Comparison of ENCODE assay signal across 21 cellular contexts in genomic region chr11:105367129-105367528, GRCh38.
DNase-seq lines count a peak whose midpoint lies in the region; ATAC-seq, FAIRE-seq and TF ChIP-seq lines count a peak whose summit lies in the region.
"Had no signal": no experiment of that assay in that cellular context is flagged by ENCODE, and none has a peak within 500 bp of the region (broad histone marks: within the 10 kb centered on the region; RNA-seq: fewer than 3 reads in every experiment).

No MANE protein-coding gene starts in this region.

- no peak overlapping the region for H2AFZ ChIP-seq in PC-3 (ENCODE audit: low read length)

- no peaks in the 10 kb centered on the region for H3K9me2 ChIP-seq in PC-3 (replicated peaks; ENCODE audit: low read length)

- no peak for TF ChIP-seq CTCF in PC-3 (conservative IDR thresholded peaks at IDR 0.05; ENCODE audit: low read depth, low read length)
- TF ChIP-seq CTCF in bronchial epithelial cell (IDR thresholded peaks at IDR 0.05; ENCODE audit: insufficient read depth, low read length, severe bottlenecking), result no peak
- no peak for TF ChIP-seq CTCF in foreskin keratinocyte (conservative IDR thresholded peaks at IDR 0.05)

- H3K4me3 ChIP-seq in PC-3 (ENCODE audit: low read length), result no peak overlapping the region
- H3K4me3 ChIP-seq in bronchial epithelial cell (ENCODE audit: low read depth, low read length), result no peak overlapping the region
- no peak overlapping the region for H3K4me3 ChIP-seq in aorta (ENCODE audit: low read length in 2 of 2)
- H3K4me3 ChIP-seq: BLaER1 treated with 17β-estradiol and CSF1 and Interleukin-3, amounts not matched to agents 10 nM and 100 nM had no signal

- no TSS peak for BruUV-seq in PC-3 (replicated peaks; lab: Mats Ljungman, UMichigan)

- no peak overlapping the region for H3K9ac ChIP-seq in PC-3 (ENCODE audit: low read length)
- H3K9ac ChIP-seq: BLaER1 treated with 17β-estradiol and CSF1 and Interleukin-3, amounts not matched to agents 10 nM and 100 nM had no signal

- FAIRE-seq in bronchial epithelial cell (lab: Jason Lieb, UNC), result no peak
- FAIRE-seq: G401.6, GM12891, GM19239, HepG2 had no signal

- CTCF ChIA-PET in PC-3 (lab: Charles Lee), result no interaction called here

- H3K36me3 ChIP-seq in PC-3 (ENCODE audit: low read depth, low read length) (no peaks in the 10 kb centered on the region), bronchial epithelial cell (ENCODE audit: control insufficient read depth, insufficient read depth, low read length) (no peaks in the 10 kb centered on the region), aorta (ENCODE audit: control insufficient read depth in 1 of 2, insufficient read depth in 2 of 2, low read length in 1 of 2) (no peaks in the 10 kb centered on the region)
- H3K36me3 ChIP-seq: BLaER1 treated with 17β-estradiol and CSF1 and Interleukin-3, amounts not matched to agents 10 nM and 100 nM had no signal

- H3F3A ChIP-seq in PC-3 (ENCODE audit: low read length, unreplicated experiment), result no peaks in the 10 kb centered on the region

- H3K27ac ChIP-seq in PC-3 (ENCODE audit: low read length), result no peak overlapping the region
- no peak overlapping the region for H3K27ac ChIP-seq in foreskin keratinocyte
- no peak overlapping the region for H3K27ac ChIP-seq in substantia nigra (ENCODE audit: low read depth, low read length, poor library complexity, severe bottlenecking)
- no peak overlapping the region for H3K27ac ChIP-seq in aorta (ENCODE audit: low read depth in 1 of 2, low read length in 2 of 2)
- H3K27ac ChIP-seq: BLaER1 treated with 17β-estradiol and CSF1 and Interleukin-3, amounts not matched to agents 10 nM and 100 nM had no signal

- POLR2A ChIA-PET in PC-3 (lab: Charles Lee; ENCODE audit: unreplicated experiment), result no interaction called here

- H3K4me2 ChIP-seq in PC-3 (ENCODE audit: low read length), result no peak overlapping the region
- H3K4me2 ChIP-seq: BLaER1 treated with 17β-estradiol and CSF1 and Interleukin-3, amounts not matched to agents 10 nM and 100 nM had no signal

- H4K20me1 ChIP-seq in PC-3 (ENCODE audit: low read length), result no peaks in the 10 kb centered on the region
- H4K20me1 ChIP-seq: BLaER1 treated with 17β-estradiol and CSF1 and Interleukin-3, amounts not matched to agents 10 nM and 100 nM had no signal

- H3K4me1 ChIP-seq in PC-3 (ENCODE audit: insufficient read depth, low read length) (0 out of 2 replicates have a peak, but pooled peaks cover 4% of the 10 kb centered on the region), foreskin keratinocyte (peaks cover 13% of the 10 kb centered on the region), aorta (ENCODE audit: control insufficient read depth in 1 of 2, insufficient read depth in 2 of 2, low read length in 2 of 2) (no peaks in the 10 kb centered on the region)

- H3K79me2 ChIP-seq in PC-3 (ENCODE audit: low read length), result no peaks in the 10 kb centered on the region

- intact Hi-C loops in PC-3 (cut with micrococcal nuclease), result no loop called here
- intact Hi-C loops in aorta (cut with DNase I), result no loop called here

- ATAC-seq in PC-3, result peak; percentile 73
- peak; percentile 24 for ATAC-seq in foreskin keratinocyte
- no peak for ATAC-seq in GM19395 (IDR thresholded peaks at IDR 0.05; ENCODE audit: unreplicated experiment)
- no peak for ATAC-seq in aorta (ENCODE audit: low FRiP score)
- ATAC-seq: CD8-positive, alpha-beta T cell; HepG2 had no signal

- DNase-seq in ELR (ENCODE audit: low read depth), result peak; percentile 2
- DNase-seq in PC-3, result peak; percentile 33
- DNase-seq in bronchial epithelial cell (ENCODE audit: low read depth), result peak; percentile 66
- DNase-seq in foreskin keratinocyte, result peak in 1 of 2 donors; percentile 9
- no peak for DNase-seq in stimulated activated CD4-positive, alpha-beta T cell treated with anti-CD3 and anti-CD28 coated beads, Interleukin-4, amount 100 ng/mL, for 24 hours
- no peak for DNase-seq in substantia nigra (lab: John Stamatoyannopoulos, UW)
- no peak for DNase-seq in aorta
- DNase-seq: 8988T; Calu3; CD8-positive, alpha-beta T cell; DMS53; DND-41; EL; GOT3; H7 had no signal

- H3K27me3 ChIP-seq in PC-3 (ENCODE audit: low read length), result peaks cover 5% of the 10 kb centered on the region; the same call in 1 of the 2 replicates
- H3K27me3 ChIP-seq in bronchial epithelial cell (ENCODE audit: control insufficient read depth, insufficient read depth, low read length), result no peaks in the 10 kb centered on the region
- no peaks in the 10 kb centered on the region for H3K27me3 ChIP-seq in foreskin keratinocyte
- H3K27me3 ChIP-seq in aorta (ENCODE audit: control insufficient read depth in 1 of 2, insufficient read depth in 2 of 2, low read length in 1 of 2), result no peaks in the 10 kb centered on the region
- H3K27me3 ChIP-seq: BLaER1 treated with 17β-estradiol and CSF1 and Interleukin-3, amounts not matched to agents 10 nM and 100 nM had no signal

- no peaks in the 10 kb centered on the region for H3K9me3 ChIP-seq in PC-3 (ENCODE audit: low read length)
- no peaks in the 10 kb centered on the region for H3K9me3 ChIP-seq in aorta (ENCODE audit: control insufficient read depth, low read length)
- H3K9me3 ChIP-seq: BLaER1 treated with 17β-estradiol and CSF1 and Interleukin-3, amounts not matched to agents 10 nM and 100 nM had no signal

Comparison
In these comparisons a context has a peak if more than half of its experiments do, and no peak if none do; other contexts are left out.
1. DNase-seq: peak in ELR (single experiment), PC-3 (single experiment) and bronchial epithelial cell (single experiment); none in stimulated activated CD4-positive, alpha-beta T cell treated with anti-CD3 and anti-CD28 coated beads, Interleukin-4, amount 100 ng/mL, for 24 hours (single experiment), substantia nigra (0 of 49) and aorta (0 of 2).
2. ATAC-seq: peak in PC-3 (single experiment) and foreskin keratinocyte (single experiment); none in GM19395 (single experiment) and aorta (single experiment).